In the genomic region with DNA sequence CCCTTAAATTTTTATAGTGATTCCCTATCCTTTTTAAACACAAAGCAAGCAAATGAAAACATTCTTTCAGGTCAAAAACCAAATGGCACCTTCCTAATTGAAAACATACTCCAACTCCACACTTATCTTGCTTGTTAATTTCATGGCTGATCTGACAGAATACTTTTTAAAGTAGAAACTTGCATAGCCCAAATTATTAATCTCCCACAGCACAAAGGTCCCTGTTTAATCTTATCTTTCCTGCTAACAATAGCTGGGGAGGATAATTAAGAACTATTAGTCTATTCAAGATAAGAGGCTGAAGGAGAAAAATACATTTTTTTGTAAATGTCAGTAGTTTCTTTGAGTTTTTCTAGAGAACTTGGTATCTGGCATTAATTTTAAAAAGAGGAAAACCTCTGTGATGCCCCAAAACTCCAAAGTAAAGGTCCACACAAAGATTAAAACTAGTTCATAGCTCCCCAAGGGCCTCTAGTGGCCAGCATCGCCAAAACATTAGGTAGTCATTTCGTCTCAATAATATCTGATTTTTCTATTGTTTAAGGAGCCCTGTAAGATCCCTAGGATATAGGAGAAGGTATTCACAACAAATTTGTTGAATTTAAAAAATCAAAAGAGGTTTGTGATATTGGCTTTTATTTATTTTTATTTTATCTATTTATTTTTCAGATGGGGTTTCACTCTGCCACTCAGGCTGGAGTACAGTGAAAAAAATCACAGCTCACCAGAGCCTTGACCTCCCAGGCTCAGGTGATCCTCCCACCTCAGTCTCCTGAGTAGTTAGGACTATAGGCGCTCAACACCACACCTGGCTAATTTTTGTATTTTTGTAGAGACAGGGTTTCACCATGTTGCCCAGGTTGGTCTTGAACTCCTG, we compare ENCODE assay signal across 8 cellular contexts. TPM values are rescaled to one million over a fixed set of nuclear protein-coding genes. Genes with fewer than 3 reads are reported as not detected.
DNase-seq lines count a peak whose midpoint lies in the region; FAIRE-seq and TF ChIP-seq lines count a peak whose summit lies in the region.

No MANE protein-coding gene starts in this region.

- H3K4me3 ChIP-seq in dorsolateral prefrontal cortex, result no peak overlapping the region
- no peak overlapping the region for H3K4me3 ChIP-seq in vagina

- no peaks in the 10 kb centered on the region for H3K36me3 ChIP-seq in vagina

- H3K9me3 Mint-ChIP-seq in IgD-negative memory B cell (no peaks in the 10 kb centered on the region), mesothelial cell of epicardium (no peaks in the 10 kb centered on the region)

- H3K27ac ChIP-seq in dorsolateral prefrontal cortex, result no peak overlapping the region
- no peak overlapping the region for H3K27ac ChIP-seq in vagina

- peak; percentile 34 to 82 (median 66) for TF ChIP-seq CTCF in dorsolateral prefrontal cortex (IDR thresholded peaks at IDR 0.05 in 54 of 56, conservative IDR thresholded peaks at IDR 0.05 in 2 of 56; ENCODE audit: low read depth in 1 of 56, partially characterized antibody in 56 of 56)
- TF ChIP-seq CTCF in mesothelial cell of epicardium (IDR thresholded peaks at IDR 0.05; ENCODE audit: unreplicated experiment), result no peak
- peak in 2 of 3 experiments; percentile 33 to 62 for TF ChIP-seq CTCF in vagina (IDR thresholded peaks at IDR 0.05)

- no peaks in the 10 kb centered on the region for H3K27me3 ChIP-seq in dorsolateral prefrontal cortex
- H3K27me3 ChIP-seq in vagina, result no peaks in the 10 kb centered on the region

- no peak for TF ChIP-seq POLR2A in vagina (IDR thresholded peaks at IDR 0.05)

- H3K4me3 Mint-ChIP-seq in IgD-negative memory B cell (no peak overlapping the region), mesothelial cell of epicardium (no peak overlapping the region)

- H3K4me1 Mint-ChIP-seq in IgD-negative memory B cell (peaks cover 14 to 28% (median 22%) of the 10 kb centered on the region in 3 donors), mesothelial cell of epicardium (peaks cover 7% of the 10 kb centered on the region)

- H3K4me1 ChIP-seq in vagina, result no peaks in the 10 kb centered on the region

- FAIRE-seq in TTC549 (lab: Jason Lieb, UNC), result peak; percentile 66

- H3K27ac Mint-ChIP-seq in IgD-negative memory B cell (peak overlapping the region in 2 of 3 donors; percentile 46 to 59), mesothelial cell of epicardium (peak overlapping the region; percentile 59)

- intact Hi-C loops in dorsolateral prefrontal cortex (cut with DNase I) (loop anchor here (2.0 to 10.0 kb wide), 3 partner anchors 321 to 438 kb away; no protein-coding TSS in a partner anchor), vagina (cut with DNase I) (no loop called here)

- H3K36me3 Mint-ChIP-seq in IgD-negative memory B cell, result peaks cover 4% of the 10 kb centered on the region
- H3K36me3 Mint-ChIP-seq in mesothelial cell of epicardium, result no peaks in the 10 kb centered on the region

- no peaks in the 10 kb centered on the region for H3K9me3 ChIP-seq in vagina

- no peaks in the 10 kb centered on the region for H3K27me3 Mint-ChIP-seq in IgD-negative memory B cell
- H3K27me3 Mint-ChIP-seq in mesothelial cell of epicardium (ENCODE audit: low read depth), result peaks cover 79% of the 10 kb centered on the region

- DNase-seq in NCI-H1092 treated with DMSO at 0.1 percent for 48 hours (lab: John Stamatoyannopoulos, UW), result peak; percentile 36
- DNase-seq in NCI-H1092 (lab: John Stamatoyannopoulos, UW), result no peak
- peak in 3 of 10 donors; percentile 35 to 55 (median 46) for DNase-seq in dorsolateral prefrontal cortex
- no peak for DNase-seq in mesothelial cell of epicardium (ENCODE audit: low spot score in 2 of 2, unreplicated experiment in 2 of 2)
- DNase-seq in vagina (ENCODE audit: extremely low spot score in 2 of 2), result no peak
- DNase-seq in NCI-H128 (lab: John Stamatoyannopoulos, UW; ENCODE audit: unreplicated experiment), result no peak

RNA-seq across cellular contexts. Expression of gene CDNF, which starts 14.7 kb away (rescaled TPM):
- polyA plus RNA-seq in IgD-negative memory B cell, result 1.1 TPM
- total RNA-seq in dorsolateral prefrontal cortex (1 to 10 TPM in 89 of 120 experiments, under 1 TPM in 19, not detected in 12; 0.33 to 8.1 (median 1.9) TPM), mesothelial cell of epicardium (1.7 to 2.3 TPM (median 2.2 TPM) in 3 replicates), vagina (7.4 TPM)

RNA-seq across cellular contexts. Expression of gene HSPA14, which starts 15.0 kb away (rescaled TPM):
- 11.3 TPM for polyA plus RNA-seq in IgD-negative memory B cell
- 10 to 100 TPM in 112 of 120 experiments, 1 to 10 TPM in 8; 7.8 to 24.7 (median 14.3) TPM for total RNA-seq in dorsolateral prefrontal cortex
- total RNA-seq in mesothelial cell of epicardium, result 11.2 to 12.6 TPM (median 11.2 TPM) in 3 replicates
- total RNA-seq in vagina, result 8.3 TPM

RNA-seq across cellular contexts. Expression of gene MSANTD7, which starts 15.0 kb away (rescaled TPM):
- polyA plus RNA-seq in IgD-negative memory B cell, result 6.0 TPM
- total RNA-seq in dorsolateral prefrontal cortex (10 to 100 TPM in 78 of 120 experiments, 1 to 10 TPM in 42; 6.7 to 16.4 (median 11.0) TPM), mesothelial cell of epicardium (14.7 to 17.1 TPM (median 16.0 TPM) in 3 replicates), vagina (11.8 TPM)

RNA-seq across cellular contexts. Expression of gene FAM107B, which starts 48.4 kb away (rescaled TPM):
- polyA plus RNA-seq in IgD-negative memory B cell, result 113 TPM
- total RNA-seq in dorsolateral prefrontal cortex, result 100 to 1,000 TPM in 42 of 120 experiments, 10 to 100 TPM in 78; 22.2 to 435 (median 82.2) TPM
- 19.9 to 23.9 TPM (median 23.5 TPM) in 3 replicates for total RNA-seq in mesothelial cell of epicardium
- total RNA-seq in vagina, result 33.4 TPM

RNA-seq across cellular contexts. Expression of gene SUV39H2, which starts 55.5 kb away (rescaled TPM):
- polyA plus RNA-seq in IgD-negative memory B cell, result 0.43 TPM
- 10 to 100 TPM in 118 of 120 experiments, 1 to 10 TPM in 2; 8.9 to 25.2 (median 16.2) TPM for total RNA-seq in dorsolateral prefrontal cortex
- 24.3 to 25.8 TPM (median 24.7 TPM) in 3 replicates for total RNA-seq in mesothelial cell of epicardium
- 6.9 TPM for total RNA-seq in vagina
